In the genomic region with DNA sequence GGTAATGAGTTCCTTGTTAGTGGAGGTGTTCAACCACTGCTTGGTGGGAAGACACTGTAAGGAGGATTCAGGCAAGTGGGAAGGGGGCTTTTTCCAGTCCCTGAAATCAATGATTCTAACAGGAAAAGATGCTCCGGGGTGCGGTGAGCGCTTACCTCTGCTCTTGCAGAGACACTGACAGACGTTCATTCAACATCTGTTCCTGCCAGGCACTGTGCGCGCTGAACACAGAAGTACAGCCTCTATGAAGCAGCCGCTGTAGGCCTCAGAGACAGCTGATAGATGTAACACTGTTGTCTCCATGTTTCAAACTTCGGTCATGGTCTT, we compare ENCODE assay signal across 1 cellular context.
TF ChIP-seq lines count a peak whose summit lies in the region.

No MANE protein-coding gene starts in this region.

TF ChIP-seq in H1, 55 proteins besides CTCF, POLR2A, EP300 and RAD21:
- TF ChIP-seq EZH2 (IDR thresholded peaks at IDR 0.05; ENCODE audit: low read depth, low read length, severe bottlenecking) = peak; percentile 59
- TF ChIP-seq, protein P1, sequence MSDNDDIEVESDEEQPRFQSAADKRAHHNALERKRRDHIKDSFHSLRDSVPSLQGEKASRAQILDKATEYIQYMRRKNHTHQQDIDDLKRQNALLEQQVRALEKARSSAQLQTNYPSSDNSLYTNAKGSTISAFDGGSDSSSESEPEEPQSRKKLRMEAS (IDR thresholded peaks at IDR 0.05) = no peak
